3 cellular contexts compared by ENCODE assay signal in the genomic region with DNA sequence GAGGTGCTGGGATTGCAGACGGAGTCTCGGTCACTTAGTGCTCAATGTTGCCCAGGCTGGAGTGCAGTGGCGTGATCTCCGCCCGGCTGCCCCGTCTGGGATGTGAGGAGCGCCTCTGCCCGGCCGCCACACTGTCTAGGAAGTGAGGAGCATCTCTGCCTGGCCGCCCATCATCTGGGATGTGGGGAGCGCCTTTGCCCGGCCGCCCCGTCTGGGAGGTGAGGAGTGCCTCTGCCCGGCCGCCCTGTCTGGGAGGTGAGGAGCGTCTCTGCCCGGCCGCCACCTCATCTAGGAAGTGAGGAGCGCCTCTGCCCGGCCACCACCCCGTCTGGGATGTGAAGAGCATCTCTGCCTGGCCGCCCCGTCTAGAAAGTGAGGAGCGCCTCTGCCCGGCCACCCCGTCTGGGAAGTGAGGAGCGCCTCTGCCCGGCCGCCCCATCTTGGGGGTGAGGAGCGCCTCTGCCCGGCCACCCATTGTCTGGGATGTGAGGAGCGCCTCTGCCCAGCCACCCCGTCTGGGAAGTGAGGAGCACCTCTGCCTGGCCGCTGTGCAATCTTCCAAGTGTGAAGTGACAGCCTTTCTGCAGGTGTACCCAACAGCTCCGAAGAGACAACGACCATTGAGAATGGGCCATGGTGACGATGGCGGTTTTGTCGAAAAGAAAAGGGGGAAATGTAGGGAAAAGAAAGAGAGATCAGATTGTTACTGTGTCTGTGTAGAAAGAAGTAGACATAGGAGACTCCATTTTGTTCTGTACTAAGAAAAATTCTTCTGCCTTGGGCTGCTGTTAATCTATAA. TPM values are rescaled to one million over a fixed set of nuclear protein-coding genes. Genes with fewer than 3 reads are reported as not detected.
"Had no signal": no experiment of that assay in that cellular context is flagged by ENCODE, and none has a peak within 500 bp of the region (broad histone marks: within the 10 kb centered on the region; RNA-seq: fewer than 3 reads in every experiment).

No MANE protein-coding gene starts in this region.

RNA-seq across cellular contexts. Expression of a gene that starts 46.0 kb away (rescaled TPM):
- total RNA-seq: HT-29, HT1080, IMR-90 had no signal
- polyA plus RNA-seq: IMR-90 had no signal
